Comparison of ENCODE assay signal across 8 cellular contexts in genomic region chr19:12202250-12202649, GRCh38.
DNase-seq lines count a peak whose midpoint lies in the region; ATAC-seq lines count a peak whose summit lies in the region.

No MANE protein-coding gene starts in this region.

- DNase-seq in NCI-H1105 treated with DMSO at 0.1 percent for 48 hours (lab: John Stamatoyannopoulos, UW), result peak; percentile 4
- DNase-seq in NCI-H1105 (lab: John Stamatoyannopoulos, UW), result no peak
- peak; percentile 65 for DNase-seq in activated CD8-positive, alpha-beta memory T cell treated with anti-CD3 and anti-CD28 coated beads, Interleukin-2, amount 50 U/mL, for 48 hours
- DNase-seq in iPS-NIHi7 (ENCODE audit: extremely low spot score), result peak; percentile 42
- peak; percentile 60 for DNase-seq in stimulated activated naive CD8-positive, alpha-beta T cell treated with anti-CD3 and anti-CD28 coated beads, Interleukin-15, Interleukin-2, amounts not matched to agents 100 U/mL and 50 U/mL, for 24 hours
- DNase-seq in head of caudate nucleus, result no peak
- DNase-seq in AG08396 (ENCODE audit: low spot score), result no peak

- ATAC-seq in stimulated activated naive CD8-positive, alpha-beta T cell treated with anti-CD3 and anti-CD28 coated beads, Interleukin-15, Interleukin-2, amounts not matched to agents 100 U/mL and 50 U/mL, for 24 hours, result peak; percentile 88
- ATAC-seq in HG03025 (IDR thresholded peaks at IDR 0.05; ENCODE audit: low FRiP score, unreplicated experiment), result no peak

- intact Hi-C loops in head of caudate nucleus (cut with DNase I), result no loop called here

Comparison
In these comparisons a context has a peak if more than half of its experiments do, and no peak if none do; other contexts are left out.
1. DNase-seq: peak in NCI-H1105 treated with DMSO at 0.1 percent for 48 hours (single experiment), activated CD8-positive, alpha-beta memory T cell treated with anti-CD3 and anti-CD28 coated beads, Interleukin-2, amount 50 U/mL, for 48 hours (single experiment), iPS-NIHi7 (single experiment) and stimulated activated naive CD8-positive, alpha-beta T cell treated with anti-CD3 and anti-CD28 coated beads, Interleukin-15, Interleukin-2, amounts not matched to agents 100 U/mL and 50 U/mL, for 24 hours (single experiment); none in NCI-H1105 (single experiment), head of caudate nucleus (0 of 42) and AG08396 (single experiment).